Comparison of ENCODE assay signal across 22 cellular contexts in genomic region chr10:81594991-81595390, GRCh38.
"Had no signal": no experiment of that assay in that cellular context is flagged by ENCODE, and none has a peak within 500 bp of the region (broad histone marks: within the 10 kb centered on the region; RNA-seq: fewer than 3 reads in every experiment).

No MANE protein-coding gene starts in this region.

- H3K36me3 ChIP-seq: neutrophil, right lobe of liver, stomach, thoracic aorta, transverse colon had no signal

- H3K4me2 ChIP-seq: hepatocyte had no signal

- H3K4me3 ChIP-seq: coronary artery, hepatocyte, psoas muscle, right lobe of liver, stomach, thoracic aorta, transverse colon had no signal

- ATAC-seq: foreskin keratinocyte; psoas muscle; right lobe of liver; stimulated activated memory B cell treated with anti-CD40 and anti-IgM and Interleukin-4, amounts not matched to agents 10 μg/mL and 1 μg/mL and 100 μg/mL, for 72 hours had no signal

- FAIRE-seq: endothelial cell of umbilical vein, islet of Langerhans had no signal

- H3K27me3 ChIP-seq: foreskin keratinocyte, hepatocyte, neutrophil, right lobe of liver, stomach, transverse colon had no signal

- DNase-seq: effector CD4-positive, alpha-beta T cell; endodermal cell; erythroblast; foreskin keratinocyte; head of caudate nucleus; kidney glomerular epithelial cell; mesendoderm; naive B cell; psoas muscle; retina; right lobe of liver; stimulated activated CD4-positive, alpha-beta T cell treated with anti-CD3 and anti-CD28 coated beads, Interleukin-4, amount 100 ng/mL, for 24 hours; stomach; substantia nigra; transverse colon had no signal

- H3K9me3 ChIP-seq: neutrophil, psoas muscle, right lobe of liver, thoracic aorta had no signal

- H3K4me1 ChIP-seq: foreskin keratinocyte, psoas muscle, right lobe of liver, stomach, transverse colon had no signal

- H2AFZ ChIP-seq: hepatocyte had no signal

- H3K27ac ChIP-seq: coronary artery, foreskin keratinocyte, hepatocyte, neutrophil, psoas muscle, right lobe of liver, stomach, thoracic aorta, transverse colon had no signal

- H3K79me2 ChIP-seq: hepatocyte had no signal
